Comparison of ENCODE assay signal across 17 cellular contexts in the genomic region with DNA sequence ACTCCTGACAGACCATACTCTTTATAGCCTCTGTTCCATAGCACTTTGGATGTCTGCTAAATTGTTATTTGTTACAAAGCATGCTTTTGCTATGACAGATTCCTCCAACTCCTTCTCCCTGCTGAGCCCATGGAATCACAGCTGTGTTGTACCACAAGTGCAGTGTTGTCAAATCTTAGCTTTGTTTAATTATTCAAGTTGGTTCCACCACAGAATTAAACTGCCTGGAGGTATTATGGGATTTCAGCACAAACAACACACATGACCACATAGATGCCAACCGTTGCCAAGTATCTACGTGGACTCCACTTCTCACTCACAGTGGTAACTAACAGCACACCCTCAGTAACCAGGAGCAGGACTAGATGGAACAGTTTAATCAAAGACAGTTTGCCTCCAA. TPM values are rescaled to one million over a fixed set of nuclear protein-coding genes. Genes with fewer than 3 reads are reported as not detected.
DNase-seq lines count a peak whose midpoint lies in the region; ATAC-seq and TF ChIP-seq lines count a peak whose summit lies in the region.
"Had no signal": no experiment of that assay in that cellular context is flagged by ENCODE, and none has a peak within 500 bp of the region (broad histone marks: within the 10 kb centered on the region; RNA-seq: fewer than 3 reads in every experiment).

No MANE protein-coding gene starts in this region.

- H3K27ac ChIP-seq in gastroesophageal sphincter: peak overlapping the region in 3 of 4 donors; percentile 6 to 48 (median 42)
- H3K27ac ChIP-seq: psoas muscle had no signal

- DNase-seq in H4 (ENCODE audit: low spot score) (peak; percentile 76), astrocyte of the spinal cord (ENCODE audit: low read depth, low spot score) (peak; percentile 37), renal cortical epithelial cell (ENCODE audit: low read depth) (peak; percentile 44), mucosa of gallbladder (ENCODE audit: low spot score) (no peak), GM13976 (ENCODE audit: low spot score) (no peak)
- DNase-seq: activated CD8-positive, alpha-beta memory T cell treated with anti-CD3 and anti-CD28 coated beads for 24 hours; CD8-positive, alpha-beta memory T cell; DND-41; NCI-H82; psoas muscle had no signal

- H3K36me3 ChIP-seq in gastroesophageal sphincter: no peaks in the 10 kb centered on the region

- peaks cover 0 to 23% (median 9%) of the 10 kb centered on the region in 3 donors for H3K4me1 ChIP-seq in gastroesophageal sphincter

- H3K4me3 ChIP-seq in astrocyte of the spinal cord (ENCODE audit: low read depth, low read length) (no peak overlapping the region), gastroesophageal sphincter (no peak overlapping the region)
- H3K4me3 ChIP-seq: psoas muscle, SK-N-MC had no signal

- no peak for TF ChIP-seq POLR2A in gastroesophageal sphincter (IDR thresholded peaks at IDR 0.05)

- in situ Hi-C loops in astrocyte of the spinal cord (cut with HindIII; ENCODE audit: low sequenced_read_pairs) (no loop called here), GM13976 (cut with MboI; ENCODE audit: low sequenced_read_pairs, unreplicated experiment) (no loop called here)

- ATAC-seq in gastroesophageal sphincter: no peak
- no peak for ATAC-seq in GM19035 (IDR thresholded peaks at IDR 0.05; ENCODE audit: unreplicated experiment)
- no peak for ATAC-seq in HG03571 (IDR thresholded peaks at IDR 0.05; ENCODE audit: unreplicated experiment)
- ATAC-seq: esophagus mucosa; HCT116; psoas muscle; stimulated activated effector memory CD8-positive, alpha-beta T cell treated with anti-CD3 and anti-CD28 coated beads, Interleukin-12 subunit alpha, Interleukin-12 subunit beta, amount 100 ng/mL, for 72 hours had no signal

- TF ChIP-seq CTCF in astrocyte of the spinal cord (IDR thresholded peaks at IDR 0.05; ENCODE audit: low read depth, low read length): no peak
- TF ChIP-seq CTCF in gastroesophageal sphincter (IDR thresholded peaks at IDR 0.05): no peak
- TF ChIP-seq CTCF in GM13976 (IDR thresholded peaks at IDR 0.05; ENCODE audit: borderline replicate concordance, control extremely low read depth, extremely low read depth, insufficient read depth, missing control alignments): no peak

- no peaks in the 10 kb centered on the region for H3K9me3 ChIP-seq in gastroesophageal sphincter
- H3K9me3 ChIP-seq: psoas muscle had no signal

- no peak for TF ChIP-seq EP300 in gastroesophageal sphincter (IDR thresholded peaks at IDR 0.05)

- no peaks in the 10 kb centered on the region for H3K27me3 ChIP-seq in gastroesophageal sphincter

- WGBS in gastroesophageal sphincter (ENCODE audit: low coverage in 1 of 2), 2 donors: 69% methylated on average over 2 of the region's 2 CpGs; no CpG with 5 or more reads in 1 of the 2 donors

RNA-seq across cellular contexts. Expression of a gene that starts 32.7 kb away (rescaled TPM):
- 46.5 and 52.2 TPM in 2 replicates for total RNA-seq in H4 (2014; rRNA removed; shearing (Covaris generic))
- total RNA-seq in gastroesophageal sphincter (10 to 100 TPM; 17.7 to 36.4 (median 25.5) TPM), renal cortical epithelial cell (74.0 and 94.8 TPM in 2 replicates), mucosa of gallbladder (114 TPM)

Comparison
In these comparisons a context has a peak if more than half of its experiments do, and no peak if none do; other contexts are left out.
1. DNase-seq: peak in H4 (single experiment), astrocyte of the spinal cord (single experiment) and renal cortical epithelial cell (single experiment); none in mucosa of gallbladder (single experiment) and GM13976 (single experiment).